Comparison of ENCODE assay signal across 1 cellular context in the genomic region with DNA sequence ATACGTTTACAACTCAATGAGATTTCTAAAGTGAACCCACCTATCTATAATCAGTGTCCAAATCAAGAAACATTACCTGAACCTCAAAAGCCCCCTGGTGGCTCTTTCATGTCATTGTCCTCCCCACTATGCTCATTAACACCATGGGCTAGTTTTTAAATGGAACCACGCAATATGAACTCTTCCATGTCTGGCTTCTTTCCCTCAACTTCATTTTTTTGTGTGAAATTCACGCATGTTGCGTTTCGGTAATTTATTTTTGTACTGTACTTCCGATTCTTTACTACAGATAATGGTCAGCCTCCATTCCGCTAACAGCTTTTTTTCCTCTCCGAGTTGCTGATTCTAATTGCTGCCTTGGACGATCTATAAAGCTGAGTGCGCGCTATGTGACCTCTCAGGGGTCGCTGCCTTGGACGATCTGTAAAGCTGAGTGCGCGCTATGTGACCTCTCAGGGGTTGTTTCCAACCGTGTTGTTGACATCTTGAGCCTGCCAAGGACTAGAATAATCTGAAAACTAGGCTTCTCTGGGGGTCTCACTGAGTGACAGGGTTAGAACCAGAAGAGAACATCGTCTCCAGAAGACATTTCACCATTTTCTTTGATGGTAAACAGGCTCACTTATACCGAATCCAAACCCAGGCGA.
TF ChIP-seq lines count a peak whose summit lies in the region.

No MANE protein-coding gene starts in this region.

TF ChIP-seq in GM12878, 131 proteins besides CTCF, POLR2A, EP300 and RAD21 (continued from another document and continues in another):
- TF ChIP-seq, protein P1, sequence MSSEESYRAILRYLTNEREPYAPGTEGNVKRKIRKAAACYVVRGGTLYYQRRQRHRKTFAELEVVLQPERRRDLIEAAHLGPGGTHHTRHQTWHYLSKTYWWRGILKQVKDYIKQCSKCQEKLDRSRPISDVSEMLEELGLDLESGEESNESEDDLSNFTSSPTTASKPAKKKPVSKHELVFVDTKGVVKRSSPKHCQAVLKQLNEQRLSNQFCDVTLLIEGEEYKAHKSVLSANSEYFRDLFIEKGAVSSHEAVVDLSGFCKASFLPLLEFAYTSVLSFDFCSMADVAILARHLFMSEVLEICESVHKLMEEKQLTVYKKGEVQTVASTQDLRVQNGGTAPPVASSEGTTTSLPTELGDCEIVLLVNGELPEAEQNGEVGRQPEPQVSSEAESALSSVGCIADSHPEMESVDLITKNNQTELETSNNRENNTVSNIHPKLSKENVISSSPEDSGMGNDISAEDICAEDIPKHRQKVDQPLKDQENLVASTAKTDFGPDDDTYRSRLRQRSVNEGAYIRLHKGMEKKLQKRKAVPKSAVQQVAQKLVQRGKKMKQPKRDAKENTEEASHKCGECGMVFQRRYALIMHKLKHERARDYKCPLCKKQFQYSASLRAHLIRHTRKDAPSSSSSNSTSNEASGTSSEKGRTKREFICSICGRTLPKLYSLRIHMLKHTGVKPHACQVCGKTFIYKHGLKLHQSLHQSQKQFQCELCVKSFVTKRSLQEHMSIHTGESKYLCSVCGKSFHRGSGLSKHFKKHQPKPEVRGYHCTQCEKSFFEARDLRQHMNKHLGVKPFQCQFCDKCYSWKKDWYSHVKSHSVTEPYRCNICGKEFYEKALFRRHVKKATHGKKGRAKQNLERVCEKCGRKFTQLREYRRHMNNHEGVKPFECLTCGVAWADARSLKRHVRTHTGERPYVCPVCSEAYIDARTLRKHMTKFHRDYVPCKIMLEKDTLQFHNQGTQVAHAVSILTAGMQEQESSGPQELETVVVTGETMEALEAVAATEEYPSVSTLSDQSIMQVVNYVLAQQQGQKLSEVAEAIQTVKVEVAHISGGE (CRISPR knock-in tag; IDR thresholded peaks at IDR 0.05) = no peak
- TF ChIP-seq, protein P2, sequence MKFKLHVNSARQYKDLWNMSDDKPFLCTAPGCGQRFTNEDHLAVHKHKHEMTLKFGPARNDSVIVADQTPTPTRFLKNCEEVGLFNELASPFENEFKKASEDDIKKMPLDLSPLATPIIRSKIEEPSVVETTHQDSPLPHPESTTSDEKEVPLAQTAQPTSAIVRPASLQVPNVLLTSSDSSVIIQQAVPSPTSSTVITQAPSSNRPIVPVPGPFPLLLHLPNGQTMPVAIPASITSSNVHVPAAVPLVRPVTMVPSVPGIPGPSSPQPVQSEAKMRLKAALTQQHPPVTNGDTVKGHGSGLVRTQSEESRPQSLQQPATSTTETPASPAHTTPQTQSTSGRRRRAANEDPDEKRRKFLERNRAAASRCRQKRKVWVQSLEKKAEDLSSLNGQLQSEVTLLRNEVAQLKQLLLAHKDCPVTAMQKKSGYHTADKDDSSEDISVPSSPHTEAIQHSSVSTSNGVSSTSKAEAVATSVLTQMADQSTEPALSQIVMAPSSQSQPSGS (IDR thresholded peaks at IDR 0.05; ENCODE audit: low read length) = 0 out of 2 replicates have a peak, but pooled peaks have one; percentile 13
- TF ChIP-seq, protein P3, sequence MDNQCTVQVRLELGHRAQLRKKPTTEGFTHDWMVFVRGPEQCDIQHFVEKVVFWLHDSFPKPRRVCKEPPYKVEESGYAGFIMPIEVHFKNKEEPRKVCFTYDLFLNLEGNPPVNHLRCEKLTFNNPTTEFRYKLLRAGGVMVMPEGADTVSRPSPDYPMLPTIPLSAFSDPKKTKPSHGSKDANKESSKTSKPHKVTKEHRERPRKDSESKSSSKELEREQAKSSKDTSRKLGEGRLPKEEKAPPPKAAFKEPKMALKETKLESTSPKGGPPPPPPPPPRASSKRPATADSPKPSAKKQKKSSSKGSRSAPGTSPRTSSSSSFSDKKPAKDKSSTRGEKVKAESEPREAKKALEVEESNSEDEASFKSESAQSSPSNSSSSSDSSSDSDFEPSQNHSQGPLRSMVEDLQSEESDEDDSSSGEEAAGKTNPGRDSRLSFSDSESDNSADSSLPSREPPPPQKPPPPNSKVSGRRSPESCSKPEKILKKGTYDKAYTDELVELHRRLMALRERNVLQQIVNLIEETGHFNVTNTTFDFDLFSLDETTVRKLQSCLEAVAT (IDR thresholded peaks at IDR 0.05) = peak; percentile 88; the same call in 1 of the 2 replicates
- TF ChIP-seq ZNF207 (IDR thresholded peaks at IDR 0.05; ENCODE audit: borderline replicate concordance) (no peak), NR2C1 (IDR thresholded peaks at IDR 0.05) (no peak), NFXL1 (IDR thresholded peaks at IDR 0.05; ENCODE audit: borderline replicate concordance) (no peak), NFYA (IDR thresholded peaks at IDR 0.05; ENCODE audit: borderline replicate concordance, low read depth, low read length) (no peak), FOXM1 (IDR thresholded peaks at IDR 0.05; ENCODE audit: low read depth, low read length) (0 out of 2 replicates have a peak, but pooled peaks have one; percentile 18), POU2F2 (IDR thresholded peaks at IDR 0.05; ENCODE audit: borderline replicate concordance, low read depth, low read length) (0 out of 3 replicates have a peak, but pooled peaks have one; percentile 32), GATAD2B (conservative IDR thresholded peaks at IDR 0.05; ENCODE audit: low read depth) (no peak), KAT2A (conservative IDR thresholded peaks at IDR 0.05; ENCODE audit: control insufficient read depth, low read depth, low read length) (no peak), ZNF384 (IDR thresholded peaks at IDR 0.05; ENCODE audit: borderline replicate concordance, low read depth, low read length) (no peak), CHD4 (IDR thresholded peaks at IDR 0.05) (no peak), NR2C2 (IDR thresholded peaks at IDR 0.05; ENCODE audit: borderline replicate concordance, control insufficient read depth, insufficient read length, low read depth) (no peak), BMI1 (IDR thresholded peaks at IDR 0.05; ENCODE audit: borderline replicate concordance) (0 out of 2 replicates have a peak, but pooled peaks have one; percentile 25), PAX8 (IDR thresholded peaks at IDR 0.05) (no peak), YBX1 (IDR thresholded peaks at IDR 0.05) (no peak), WRNIP1 (IDR thresholded peaks at IDR 0.05; ENCODE audit: borderline replicate concordance, low read depth, low read length) (no peak; the same call in 1 of the 2 replicates), CHD1 (IDR thresholded peaks at IDR 0.05; ENCODE audit: low read depth, low read length) (no peak), POLR2AphosphoS2 (IDR thresholded peaks at IDR 0.05; ENCODE audit: low read depth, low read length) (0 out of 2 replicates have a peak, but pooled peaks have one; percentile 8), SIN3A (IDR thresholded peaks at IDR 0.05; ENCODE audit: low read depth, low read length) (peak; percentile 16; the same call in 1 of the 2 replicates), TAF1 (IDR thresholded peaks at IDR 0.05; ENCODE audit: borderline replicate concordance, low read depth, low read length) (no peak), SREBF1 (IDR thresholded peaks at IDR 0.05; ENCODE audit: low read length) (no peak), ZSCAN29 (IDR thresholded peaks at IDR 0.05) (no peak), BACH1 (IDR thresholded peaks at IDR 0.05; ENCODE audit: borderline replicate concordance) (no peak), RELA (IDR thresholded peaks at IDR 0.05; ENCODE audit: borderline replicate concordance, partially characterized antibody) (no peak), RUNX3 (IDR thresholded peaks at IDR 0.05; ENCODE audit: low read length) (peak; percentile 62; the same call in 1 of the 2 replicates), MXI1 (IDR thresholded peaks at IDR 0.05; ENCODE audit: low read depth, low read length) (0 out of 2 replicates have a peak, but pooled peaks have one; percentile 45), CREM (IDR thresholded peaks at IDR 0.05; ENCODE audit: low read depth) (no peak; the same call in 1 of the 2 replicates), CHD2 (IDR thresholded peaks at IDR 0.05; ENCODE audit: borderline replicate concordance, low read depth, low read length) (no peak), RAD51 (IDR thresholded peaks at IDR 0.05) (no peak), BRCA1 (IDR thresholded peaks at IDR 0.05; ENCODE audit: low read depth, low read length) (no peak), ASH2L (IDR thresholded peaks at IDR 0.05; ENCODE audit: borderline replicate concordance, low read depth) (no peak), HDAC2 (IDR thresholded peaks at IDR 0.05) (no peak; the same call in 1 of the 2 replicates), ZNF24 (IDR thresholded peaks at IDR 0.05) (peak; percentile 42; the same call in 1 of the 2 replicates), IKZF1 (conservative IDR thresholded peaks at IDR 0.05) (no peak), EGR1 (IDR thresholded peaks at IDR 0.05; ENCODE audit: borderline replicate concordance in 1 of 2, low read depth in 2 of 2, low read length in 2 of 2) (no peak), NFIC (IDR thresholded peaks at IDR 0.05; ENCODE audit: low read depth, low read length) (peak; percentile 56; the same call in 1 of the 2 replicates), EED (IDR thresholded peaks at IDR 0.05; ENCODE audit: low read depth) (0 out of 2 replicates have a peak, but pooled peaks have one; percentile 3), CBX3 (IDR thresholded peaks at IDR 0.05; ENCODE audit: borderline replicate concordance, low read depth) (no peak), MEF2B (IDR thresholded peaks at IDR 0.05; ENCODE audit: partially characterized antibody, poor library complexity, severe bottlenecking) (no peak), STAT1 (conservative IDR thresholded peaks at IDR 0.05) (no peak), MTA2 (IDR thresholded peaks at IDR 0.05; ENCODE audit: low read depth) (peak; percentile 48; the same call in 1 of the 2 replicates), TCF3 (IDR thresholded peaks at IDR 0.05; ENCODE audit: borderline replicate concordance, insufficient read depth, low read depth, low read length) (no peak)
- TF ChIP-seq, protein P4, sequence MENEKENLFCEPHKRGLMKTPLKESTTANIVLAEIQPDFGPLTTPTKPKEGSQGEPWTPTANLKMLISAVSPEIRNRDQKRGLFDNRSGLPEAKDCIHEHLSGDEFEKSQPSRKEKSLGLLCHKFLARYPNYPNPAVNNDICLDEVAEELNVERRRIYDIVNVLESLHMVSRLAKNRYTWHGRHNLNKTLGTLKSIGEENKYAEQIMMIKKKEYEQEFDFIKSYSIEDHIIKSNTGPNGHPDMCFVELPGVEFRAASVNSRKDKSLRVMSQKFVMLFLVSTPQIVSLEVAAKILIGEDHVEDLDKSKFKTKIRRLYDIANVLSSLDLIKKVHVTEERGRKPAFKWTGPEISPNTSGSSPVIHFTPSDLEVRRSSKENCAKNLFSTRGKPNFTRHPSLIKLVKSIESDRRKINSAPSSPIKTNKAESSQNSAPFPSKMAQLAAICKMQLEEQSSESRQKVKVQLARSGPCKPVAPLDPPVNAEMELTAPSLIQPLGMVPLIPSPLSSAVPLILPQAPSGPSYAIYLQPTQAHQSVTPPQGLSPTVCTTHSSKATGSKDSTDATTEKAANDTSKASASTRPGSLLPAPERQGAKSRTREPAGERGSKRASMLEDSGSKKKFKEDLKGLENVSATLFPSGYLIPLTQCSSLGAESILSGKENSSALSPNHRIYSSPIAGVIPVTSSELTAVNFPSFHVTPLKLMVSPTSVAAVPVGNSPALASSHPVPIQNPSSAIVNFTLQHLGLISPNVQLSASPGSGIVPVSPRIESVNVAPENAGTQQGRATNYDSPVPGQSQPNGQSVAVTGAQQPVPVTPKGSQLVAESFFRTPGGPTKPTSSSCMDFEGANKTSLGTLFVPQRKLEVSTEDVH (IDR thresholded peaks at IDR 0.05; ENCODE audit: low read depth, partially characterized antibody) = no peak
- TF ChIP-seq, protein P5, sequence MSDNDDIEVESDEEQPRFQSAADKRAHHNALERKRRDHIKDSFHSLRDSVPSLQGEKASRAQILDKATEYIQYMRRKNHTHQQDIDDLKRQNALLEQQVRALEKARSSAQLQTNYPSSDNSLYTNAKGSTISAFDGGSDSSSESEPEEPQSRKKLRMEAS (IDR thresholded peaks at IDR 0.05; ENCODE audit: low read depth, low read length) = no peak
- TF ChIP-seq, protein P6, sequence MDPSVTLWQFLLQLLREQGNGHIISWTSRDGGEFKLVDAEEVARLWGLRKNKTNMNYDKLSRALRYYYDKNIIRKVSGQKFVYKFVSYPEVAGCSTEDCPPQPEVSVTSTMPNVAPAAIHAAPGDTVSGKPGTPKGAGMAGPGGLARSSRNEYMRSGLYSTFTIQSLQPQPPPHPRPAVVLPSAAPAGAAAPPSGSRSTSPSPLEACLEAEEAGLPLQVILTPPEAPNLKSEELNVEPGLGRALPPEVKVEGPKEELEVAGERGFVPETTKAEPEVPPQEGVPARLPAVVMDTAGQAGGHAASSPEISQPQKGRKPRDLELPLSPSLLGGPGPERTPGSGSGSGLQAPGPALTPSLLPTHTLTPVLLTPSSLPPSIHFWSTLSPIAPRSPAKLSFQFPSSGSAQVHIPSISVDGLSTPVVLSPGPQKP (IDR thresholded peaks at IDR 0.05; ENCODE audit: low read depth, low read length) = no peak
- TF ChIP-seq, protein P7, sequence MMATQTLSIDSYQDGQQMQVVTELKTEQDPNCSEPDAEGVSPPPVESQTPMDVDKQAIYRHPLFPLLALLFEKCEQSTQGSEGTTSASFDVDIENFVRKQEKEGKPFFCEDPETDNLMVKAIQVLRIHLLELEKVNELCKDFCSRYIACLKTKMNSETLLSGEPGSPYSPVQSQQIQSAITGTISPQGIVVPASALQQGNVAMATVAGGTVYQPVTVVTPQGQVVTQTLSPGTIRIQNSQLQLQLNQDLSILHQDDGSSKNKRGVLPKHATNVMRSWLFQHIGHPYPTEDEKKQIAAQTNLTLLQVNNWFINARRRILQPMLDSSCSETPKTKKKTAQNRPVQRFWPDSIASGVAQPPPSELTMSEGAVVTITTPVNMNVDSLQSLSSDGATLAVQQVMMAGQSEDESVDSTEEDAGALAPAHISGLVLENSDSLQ (IDR thresholded peaks at IDR 0.05) = peak; percentile 72
- TF ChIP-seq, protein P8, sequence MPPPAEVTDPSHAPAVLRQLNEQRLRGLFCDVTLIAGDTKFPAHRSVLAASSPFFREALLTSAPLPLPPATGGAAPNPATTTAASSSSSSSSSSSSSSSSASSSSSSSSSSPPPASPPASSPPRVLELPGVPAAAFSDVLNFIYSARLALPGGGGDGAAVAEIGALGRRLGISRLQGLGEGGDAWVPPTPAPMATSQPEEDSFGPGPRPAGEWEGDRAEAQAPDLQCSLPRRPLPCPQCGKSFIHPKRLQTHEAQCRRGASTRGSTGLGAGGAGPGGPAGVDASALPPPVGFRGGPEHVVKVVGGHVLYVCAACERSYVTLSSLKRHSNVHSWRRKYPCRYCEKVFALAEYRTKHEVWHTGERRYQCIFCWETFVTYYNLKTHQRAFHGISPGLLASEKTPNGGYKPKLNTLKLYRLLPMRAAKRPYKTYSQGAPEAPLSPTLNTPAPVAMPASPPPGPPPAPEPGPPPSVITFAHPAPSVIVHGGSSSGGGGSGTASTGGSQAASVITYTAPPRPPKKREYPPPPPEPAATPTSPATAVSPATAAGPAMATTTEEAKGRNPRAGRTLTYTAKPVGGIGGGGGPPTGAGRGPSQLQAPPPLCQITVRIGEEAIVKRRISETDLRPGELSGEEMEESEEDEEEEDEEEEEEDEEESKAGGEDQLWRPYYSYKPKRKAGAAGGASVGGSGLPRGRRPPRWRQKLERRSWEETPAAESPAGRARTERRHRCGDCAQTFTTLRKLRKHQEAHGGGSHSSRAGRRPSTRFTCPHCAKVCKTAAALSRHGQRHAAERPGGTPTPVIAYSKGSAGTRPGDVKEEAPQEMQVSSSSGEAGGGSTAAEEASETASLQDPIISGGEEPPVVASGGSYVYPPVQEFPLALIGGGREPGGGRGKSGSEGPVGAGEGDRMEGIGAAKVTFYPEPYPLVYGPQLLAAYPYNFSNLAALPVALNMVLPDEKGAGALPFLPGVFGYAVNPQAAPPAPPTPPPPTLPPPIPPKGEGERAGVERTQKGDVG (CRISPR knock-in tag; IDR thresholded peaks at IDR 0.05) = no peak
